11 cellular contexts compared by ENCODE assay signal in the genomic region with DNA sequence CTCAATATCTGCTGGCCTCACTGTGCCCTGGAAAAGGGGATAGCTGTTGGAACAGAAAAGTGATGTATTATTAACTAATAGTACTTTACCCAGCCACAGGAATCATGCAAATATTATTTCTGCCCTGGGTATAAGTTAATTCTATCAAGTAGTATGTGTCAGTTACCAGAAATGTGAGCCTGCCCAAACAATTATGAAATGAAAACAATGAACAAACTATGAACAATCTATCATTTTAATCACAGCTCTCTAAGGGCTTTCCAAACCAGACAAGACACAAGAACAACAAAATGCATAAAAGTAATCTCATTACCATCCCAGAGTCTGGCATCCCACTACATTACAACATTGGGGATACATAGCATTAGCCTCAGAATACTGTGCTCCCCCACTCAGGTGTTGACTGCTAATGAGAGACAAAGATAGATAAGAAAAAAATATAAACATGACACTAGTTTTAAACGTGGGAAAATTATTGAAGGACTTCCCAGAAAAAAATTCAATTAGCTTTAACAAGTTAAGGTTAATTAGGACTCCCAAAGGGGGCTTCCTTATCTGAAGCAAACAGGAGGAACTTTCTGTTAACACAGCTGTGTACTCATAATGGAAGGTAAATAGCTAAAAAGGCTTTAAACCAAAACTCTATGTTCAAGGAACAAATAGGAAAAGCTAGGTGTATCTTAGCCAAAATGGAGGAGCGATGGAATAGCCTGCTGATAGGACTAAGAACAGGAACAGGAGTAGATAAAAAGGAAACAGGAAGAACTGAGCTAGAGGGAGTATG. TPM values are rescaled to one million over a fixed set of nuclear protein-coding genes. Genes with fewer than 3 reads are reported as not detected.
DNase-seq lines count a peak whose midpoint lies in the region; ATAC-seq and TF ChIP-seq lines count a peak whose summit lies in the region.
"Had no signal": no experiment of that assay in that cellular context is flagged by ENCODE, and none has a peak within 500 bp of the region (broad histone marks: within the 10 kb centered on the region; RNA-seq: fewer than 3 reads in every experiment).

No MANE protein-coding gene starts in this region.

- H3K9me3 Mint-ChIP-seq in brain = peaks cover 0 to 3% (median 0%) of the 10 kb centered on the region in 5 experiments

- H2AFZ ChIP-seq in DND-41 (ENCODE audit: low read depth, low read length) (no peak overlapping the region), Karpas-422 (ENCODE audit: low read length) (no peak overlapping the region), neural cell (ENCODE audit: low read depth, low read length) (no peak overlapping the region), smooth muscle cell (ENCODE audit: low read depth) (no peak overlapping the region)

- peak overlapping the region; percentile 2; the same call in 1 of the 2 replicates for H3K4me2 ChIP-seq in DND-41 (ENCODE audit: insufficient read depth, low read length)
- H3K4me2 ChIP-seq in Karpas-422 (ENCODE audit: low read depth, low read length, poor library complexity, severe bottlenecking) = peak overlapping the region; percentile 97
- H3K4me2 ChIP-seq in neural cell (ENCODE audit: low read length) = no peak overlapping the region
- H3K4me2 ChIP-seq in smooth muscle cell = no peak overlapping the region

- TF ChIP-seq RAD21 in neural cell (conservative IDR thresholded peaks at IDR 0.05) = no peak

- H3K4me1 ChIP-seq in DND-41 (ENCODE audit: insufficient read depth, low read length) (peaks cover 29% of the 10 kb centered on the region), Karpas-422 (ENCODE audit: low read length) (peaks cover 54% of the 10 kb centered on the region), smooth muscle cell (ENCODE audit: low read depth) (peaks cover 19% of the 10 kb centered on the region)

- no peaks in the 10 kb centered on the region for H3F3A ChIP-seq in neural cell (ENCODE audit: insufficient read depth, low read length, poor library complexity, severe bottlenecking)
- H3F3A ChIP-seq in smooth muscle cell (ENCODE audit: low read depth) = peaks cover 4% of the 10 kb centered on the region

- H4K20me1 ChIP-seq in DND-41 (ENCODE audit: insufficient read depth, low read length) (peaks cover 11% of the 10 kb centered on the region; the same call in 1 of the 2 replicates), Karpas-422 (ENCODE audit: insufficient read depth, low read depth, low read length) (no peaks in the 10 kb centered on the region), neural cell (ENCODE audit: insufficient read depth) (no peaks in the 10 kb centered on the region), smooth muscle cell (ENCODE audit: low read depth) (peaks cover 61% of the 10 kb centered on the region)

- H3K4me3 Mint-ChIP-seq in brain = peak overlapping the region; percentile 88 to 93 (median 92)

- peaks cover 17% of the 10 kb centered on the region for H3K36me3 ChIP-seq in DND-41 (ENCODE audit: insufficient read depth, low read length)
- peaks cover 35% of the 10 kb centered on the region; the same call in 1 of the 2 replicates for H3K36me3 ChIP-seq in Karpas-422 (ENCODE audit: insufficient read depth, low read length)
- no peaks in the 10 kb centered on the region for H3K36me3 ChIP-seq in neural cell (ENCODE audit: insufficient read depth, low read length)
- H3K36me3 ChIP-seq in smooth muscle cell (ENCODE audit: low read depth) = no peaks in the 10 kb centered on the region

- no peak for TF ChIP-seq EP300 in neural cell (conservative IDR thresholded peaks at IDR 0.05; ENCODE audit: poor library complexity, severe bottlenecking)

- no peaks in the 10 kb centered on the region for H3K9me3 ChIP-seq in DND-41 (ENCODE audit: insufficient read depth, low read length, severe bottlenecking)
- no peaks in the 10 kb centered on the region for H3K9me3 ChIP-seq in Karpas-422 (ENCODE audit: low read length)
- H3K9me3 ChIP-seq in neural cell (ENCODE audit: low read length) = no peaks in the 10 kb centered on the region
- H3K9me3 ChIP-seq in smooth muscle cell (replicated peaks; ENCODE audit: low read depth) = no peaks in the 10 kb centered on the region
- H3K9me3 ChIP-seq: suprapubic skin had no signal

- no peak overlapping the region for H3K9ac ChIP-seq in DND-41 (ENCODE audit: low read depth, low read length)
- no peak overlapping the region for H3K9ac ChIP-seq in Karpas-422 (ENCODE audit: low read length)
- no peak overlapping the region for H3K9ac ChIP-seq in neural cell (ENCODE audit: low read length)
- no peak overlapping the region for H3K9ac ChIP-seq in smooth muscle cell (ENCODE audit: low read depth)

- DNase-seq in DND-41 (no peak), Karpas-422 (no peak), SW 1271 (lab: John Stamatoyannopoulos, UW) (no peak), smooth muscle cell (lab: John Stamatoyannopoulos, UW; ENCODE audit: unreplicated experiment) (no peak), NCI-H2227 treated with DMSO at 0.1 percent for 48 hours (lab: John Stamatoyannopoulos, UW) (no peak)
- DNase-seq: activated CD4-positive, CD25-positive, alpha-beta regulatory T cell; brain microvascular endothelial cell; NCI-H146 had no signal

- H3K4me3 ChIP-seq in DND-41 (ENCODE audit: low read depth in 1 of 2, low read length in 2 of 2) = no peak overlapping the region
- no peak overlapping the region for H3K4me3 ChIP-seq in Karpas-422 (ENCODE audit: low read length)
- H3K4me3 ChIP-seq in neural cell (ENCODE audit: low read length) = peak overlapping the region; percentile 92
- H3K4me3 ChIP-seq in smooth muscle cell = no peak overlapping the region

- H3K27me3 ChIP-seq in DND-41 (ENCODE audit: insufficient read depth, low read length, poor library complexity) = peaks cover 12% of the 10 kb centered on the region
- H3K27me3 ChIP-seq in Karpas-422 (ENCODE audit: low read length) = no peaks in the 10 kb centered on the region
- no peaks in the 10 kb centered on the region for H3K27me3 ChIP-seq in neural cell (ENCODE audit: insufficient read depth, low read depth, low read length)
- no peaks in the 10 kb centered on the region for H3K27me3 ChIP-seq in smooth muscle cell (ENCODE audit: low read depth)
- H3K27me3 ChIP-seq: brain microvascular endothelial cell, suprapubic skin had no signal

- peaks cover 29% of the 10 kb centered on the region for H3K36me3 Mint-ChIP-seq in brain

- H3K79me2 ChIP-seq in DND-41 (ENCODE audit: insufficient read depth, low read length) (peaks cover 66% of the 10 kb centered on the region), Karpas-422 (ENCODE audit: low read length) (peaks cover 78% of the 10 kb centered on the region), neural cell (replicated peaks; ENCODE audit: insufficient read depth, low read length) (peaks cover 60% of the 10 kb centered on the region), smooth muscle cell (ENCODE audit: low read depth) (peaks cover 77% of the 10 kb centered on the region)

- no peak for TF ChIP-seq CTCF in DND-41 (IDR thresholded peaks at IDR 0.05; ENCODE audit: borderline replicate concordance, extremely low read depth, low read length, poor library complexity, severe bottlenecking)
- TF ChIP-seq CTCF in brain (conservative IDR thresholded peaks at IDR 0.05) = no peak
- TF ChIP-seq CTCF in neural cell (IDR thresholded peaks at IDR 0.05; ENCODE audit: poor library complexity, severe bottlenecking) = no peak
- no peak for TF ChIP-seq CTCF in smooth muscle cell (IDR thresholded peaks at IDR 0.05; ENCODE audit: borderline replicate concordance, insufficient read depth, poor library complexity, severe bottlenecking)

- peaks cover 67% of the 10 kb centered on the region for H3K4me1 Mint-ChIP-seq in brain

- H3K27me3 Mint-ChIP-seq in brain = peaks cover 8% of the 10 kb centered on the region

- ATAC-seq in DND-41 (ENCODE audit: insufficient read depth, low read depth) = no peak

- H3K27ac Mint-ChIP-seq in brain = peak overlapping the region; percentile 7 to 72 (median 25)

- H3K27ac ChIP-seq in DND-41 (ENCODE audit: low read length) (no peak overlapping the region), Karpas-422 (ENCODE audit: low read length) (no peak overlapping the region), neural cell (ENCODE audit: low read length) (no peak overlapping the region), smooth muscle cell (ENCODE audit: low read depth) (no peak overlapping the region)
- H3K27ac ChIP-seq: brain microvascular endothelial cell, suprapubic skin had no signal

- WGBS in smooth muscle cell (ENCODE audit: low lambda C conversion rate) = 67% methylated on average over 2 of the region's 2 CpGs

- no peaks in the 10 kb centered on the region for H3K9me2 ChIP-seq in Karpas-422 (replicated peaks; ENCODE audit: insufficient read depth, low read length)
- no peaks in the 10 kb centered on the region for H3K9me2 ChIP-seq in neural cell (ENCODE audit: insufficient read depth, low read length)

TF ChIP-seq in neural cell, 6 proteins besides CTCF, POLR2A, EP300 and RAD21 (continues in another document):
- no peak for TF ChIP-seq TAF1 (IDR thresholded peaks at IDR 0.05; ENCODE audit: low read depth)
- no peak for TF ChIP-seq SMC3 (conservative IDR thresholded peaks at IDR 0.05; ENCODE audit: poor library complexity)
- TF ChIP-seq MXI1 (conservative IDR thresholded peaks at IDR 0.05; ENCODE audit: poor library complexity, severe bottlenecking) = no peak

RNA-seq across cellular contexts. Expression of a gene that starts 3.3 kb away (rescaled TPM):
- 39.8 and 45.5 TPM in 2 replicates for total RNA-seq in Karpas-422 (2014; rRNA removed; shearing (Covaris generic); ENCODE audit: low replicate concordance)
- polyA plus RNA-seq in brain (ENCODE audit: insufficient read depth, low read depth, low replicate concordance) (39.9 TPM), neural cell (33.5 and 34.6 TPM in 2 replicates), smooth muscle cell (45.4 and 47.4 TPM in 2 replicates)
- 66.3 and 67.0 TPM in 2 replicates for polyA minus RNA-seq in neural cell
- 22.2 and 23.0 TPM in 2 replicates for total RNA-seq in smooth muscle cell

RNA-seq across cellular contexts. Expression of a gene that starts 41.6 kb away (rescaled TPM):
- 12.6 and 21.3 TPM in 2 replicates for total RNA-seq in Karpas-422 (2014; rRNA removed; shearing (Covaris generic); ENCODE audit: low replicate concordance)
- 44.0 TPM for polyA plus RNA-seq in brain (ENCODE audit: insufficient read depth, low read depth, low replicate concordance)
- polyA plus RNA-seq in neural cell = 43.3 and 49.9 TPM in 2 replicates
- polyA minus RNA-seq in neural cell = 45.8 and 47.2 TPM in 2 replicates
- total RNA-seq in smooth muscle cell = 12.0 and 29.5 TPM in 2 replicates
- polyA plus RNA-seq in smooth muscle cell = 12.1 and 12.5 TPM in 2 replicates

Comparison
In these comparisons a context has a peak if more than half of its experiments do, and no peak if none do; other contexts are left out.
1. H3K4me2 ChIP-seq: peak in DND-41 (single experiment) and Karpas-422 (single experiment); none in neural cell (single experiment) and smooth muscle cell (single experiment).